14 cellular contexts compared by ENCODE assay signal in genomic region chr6:35209622-35210289, GRCh38. TPM values are rescaled to one million over a fixed set of nuclear protein-coding genes. Genes with fewer than 3 reads are reported as not detected.
DNase-seq lines count a peak whose midpoint lies in the region; ATAC-seq, FAIRE-seq and TF ChIP-seq lines count a peak whose summit lies in the region.
"Had no signal": no experiment of that assay in that cellular context is flagged by ENCODE, and none has a peak within 500 bp of the region (broad histone marks: within the 10 kb centered on the region; RNA-seq: fewer than 3 reads in every experiment).

No MANE protein-coding gene starts in this region.

- no peak overlapping the region for H3K23ac ChIP-seq in trophoblast cell (ENCODE audit: low read length)

- no peak overlapping the region for H2AFZ ChIP-seq in GM23338
- no peak overlapping the region for H2AFZ ChIP-seq in MM.1S (ENCODE audit: low read length)
- H2AFZ ChIP-seq in K562 (ENCODE audit: low read depth, low read length): no peak overlapping the region
- no peak overlapping the region for H2AFZ ChIP-seq in trophoblast cell (ENCODE audit: insufficient read depth, low read length, poor library complexity)
- no peak overlapping the region for H2AFZ ChIP-seq in hepatocyte
- H2AFZ ChIP-seq: GM23248 had no signal

- H3K9ac ChIP-seq in MM.1S (ENCODE audit: low read length): no peak overlapping the region
- no peak overlapping the region for H3K9ac ChIP-seq in K562 (ENCODE audit: insufficient read depth in 1 of 2, low read depth in 2 of 2, low read length in 2 of 2)
- H3K9ac ChIP-seq in trophoblast cell (ENCODE audit: low read length): no peak overlapping the region
- H3K9ac ChIP-seq: BLaER1, GM23248 had no signal

- H3K79me1 ChIP-seq in trophoblast cell (ENCODE audit: low read length): peaks cover 8% of the 10 kb centered on the region

- H3K79me2 ChIP-seq in GM23338 (replicated peaks; ENCODE audit: insufficient read depth) (no peaks in the 10 kb centered on the region), MM.1S (ENCODE audit: low read length) (no peaks in the 10 kb centered on the region), K562 (ENCODE audit: control insufficient read depth, insufficient read depth, low read length) (no peaks in the 10 kb centered on the region), trophoblast cell (ENCODE audit: control insufficient read depth, insufficient read depth, low read length, poor library complexity) (peaks cover 2% of the 10 kb centered on the region), hepatocyte (no peaks in the 10 kb centered on the region)

- H3K4me2 ChIP-seq in GM23338 (no peak overlapping the region), MM.1S (ENCODE audit: low read depth, low read length) (peak overlapping the region; percentile 29), K562 (ENCODE audit: insufficient read depth, low read length) (no peak overlapping the region), trophoblast cell (ENCODE audit: low read length) (no peak overlapping the region), hepatocyte (no peak overlapping the region)

- H3K27me3 ChIP-seq in GM23338 (ENCODE audit: insufficient read depth) (peaks cover 81% of the 10 kb centered on the region), MM.1S (replicated peaks; ENCODE audit: insufficient read depth, low read length) (peaks cover 5% of the 10 kb centered on the region), K562 (ENCODE audit: control insufficient read depth in 2 of 2, insufficient read depth in 2 of 2, low read length in 2 of 2) (peaks cover 47 to 74% of the 10 kb centered on the region in 2 experiments), trophoblast cell (ENCODE audit: insufficient read depth, low read length) (peaks cover 8% of the 10 kb centered on the region), ovary (no peaks in the 10 kb centered on the region), hepatocyte (peaks cover 56% of the 10 kb centered on the region)

- no TSS peak for BruUV-seq in K562 (replicated peaks; lab: Mats Ljungman, UMichigan)

- TF ChIP-seq EP300 in K562 (IDR thresholded peaks at IDR 0.05; ENCODE audit: low read length): no peak
- no peak for TF ChIP-seq EP300 in ovary (IDR thresholded peaks at IDR 0.05)

- no peak for TF ChIP-seq RAD21 in K562 (CRISPR knock-in tag; conservative IDR thresholded peaks at IDR 0.05 in 1 of 2, IDR thresholded peaks at IDR 0.05 in 1 of 2)

- H4K12ac ChIP-seq in trophoblast cell (ENCODE audit: low read depth, low read length): no peak overlapping the region

- H3K4me3 Mint-ChIP-seq in GM23338: no peak overlapping the region
- H3K4me3 Mint-ChIP-seq: CD4-positive, CD25-positive, alpha-beta regulatory T cell; H9 had no signal

- 5% methylated on average over 3 of the region's 3 CpGs for WGBS in K562 (ENCODE audit: insufficient coverage, low coverage, missing lambda C conversion rate)
- WGBS in trophoblast cell (ENCODE audit: extremely low coverage, insufficient coverage, insufficient read length): no CpG with 5 or more reads among the region's 3 CpGs
- WGBS in ovary, 3 donors: 83 to 88% (median 83%) methylated on average over 3 of the region's 3 CpGs
- 84% methylated on average over 3 of the region's 3 CpGs for WGBS in hepatocyte (ENCODE audit: low lambda C conversion rate, missing lambda C conversion rate)

- H3K4me1 ChIP-seq in GM23338 (ENCODE audit: insufficient read depth): peaks cover 3% of the 10 kb centered on the region
- peaks cover 28% of the 10 kb centered on the region for H3K4me1 ChIP-seq in MM.1S (ENCODE audit: low read length)
- H3K4me1 ChIP-seq in K562 (replicated peaks in 1 of 2; ENCODE audit: control insufficient read depth in 2 of 2, insufficient read depth in 2 of 2, low read length in 2 of 2): peaks cover 0 to 16% of the 10 kb centered on the region in 2 experiments; a peak in 2 of 5 replicates
- H3K4me1 ChIP-seq in trophoblast cell (ENCODE audit: control insufficient read depth in 1 of 2, insufficient read depth in 2 of 2, low read length in 2 of 2): peaks cover 10 to 13% of the 10 kb centered on the region in 2 experiments
- peaks cover 5% of the 10 kb centered on the region for H3K4me1 ChIP-seq in ovary (ENCODE audit: insufficient read depth)
- peaks cover 4% of the 10 kb centered on the region for H3K4me1 ChIP-seq in hepatocyte (ENCODE audit: insufficient read depth)

- no peak overlapping the region for H3K27ac Mint-ChIP-seq in GM23338
- H3K27ac Mint-ChIP-seq: CD4-positive, CD25-positive, alpha-beta regulatory T cell; H9 had no signal

- H3K27ac ChIP-seq in GM23338 (ENCODE audit: low read depth) (no peak overlapping the region), MM.1S (ENCODE audit: low read length) (peak overlapping the region; percentile 21; the same call in 1 of the 2 replicates), K562 (ENCODE audit: extremely low read depth, low read depth, low read length) (no peak overlapping the region), trophoblast cell (ENCODE audit: low read depth, low read length) (no peak overlapping the region), ovary (no peak overlapping the region), hepatocyte (no peak overlapping the region)
- H3K27ac ChIP-seq: BLaER1, GM23248 had no signal

- FAIRE-seq in K562 (lab: Jason Lieb, UNC): no peak
- FAIRE-seq: GM12891 had no signal

- H3K4me1 Mint-ChIP-seq in GM23338: peaks cover 9% of the 10 kb centered on the region

- H3K36me3 ChIP-seq in GM23338 (ENCODE audit: insufficient read depth): no peaks in the 10 kb centered on the region
- no peaks in the 10 kb centered on the region for H3K36me3 ChIP-seq in MM.1S (replicated peaks; ENCODE audit: insufficient read depth, low read length)
- no peaks in the 10 kb centered on the region for H3K36me3 ChIP-seq in K562 (ENCODE audit: control insufficient read depth, insufficient read depth, low read length)
- no peaks in the 10 kb centered on the region for H3K36me3 ChIP-seq in trophoblast cell (ENCODE audit: control insufficient read depth in 1 of 2, insufficient read depth in 2 of 2, low read length in 2 of 2)
- H3K36me3 ChIP-seq in ovary: no peaks in the 10 kb centered on the region
- no peaks in the 10 kb centered on the region for H3K36me3 ChIP-seq in hepatocyte (replicated peaks; ENCODE audit: insufficient read depth, low read depth)
- H3K36me3 ChIP-seq: BLaER1 had no signal

- H4K8ac ChIP-seq in trophoblast cell (ENCODE audit: low read depth, low read length): no peak overlapping the region

- no peak overlapping the region for H3K18ac ChIP-seq in trophoblast cell (ENCODE audit: low read length)

- H2BK5ac ChIP-seq in trophoblast cell (ENCODE audit: low read depth, low read length, poor library complexity): no peak overlapping the region

- H2BK12ac ChIP-seq in trophoblast cell (ENCODE audit: low read length): no peak overlapping the region

- in situ Hi-C loops in K562 (cut with MboI): no loop called here

- no peak overlapping the region for H2AK5ac ChIP-seq in trophoblast cell (ENCODE audit: low read length)

- H3K9me1 ChIP-seq in K562 (ENCODE audit: control insufficient read depth, insufficient read depth, low read length): no peaks in the 10 kb centered on the region

- H2BK120ac ChIP-seq in trophoblast cell (ENCODE audit: insufficient read depth, low read length, poor library complexity): no peak overlapping the region

- H3K27me3 Mint-ChIP-seq in GM23338 (ENCODE audit: insufficient read depth, low read depth, poor library complexity): peaks cover 48% of the 10 kb centered on the region

- H3K36me3 Mint-ChIP-seq in GM23338 (ENCODE audit: low read depth): no peaks in the 10 kb centered on the region

- H3K9me2 ChIP-seq in GM23338 (ENCODE audit: insufficient read depth): no peaks in the 10 kb centered on the region
- H3K9me2 ChIP-seq in MM.1S (replicated peaks; ENCODE audit: insufficient read depth, low read length): no peaks in the 10 kb centered on the region
- no peaks in the 10 kb centered on the region for H3K9me2 ChIP-seq in hepatocyte (replicated peaks; ENCODE audit: insufficient read depth)

- H3K9me3 ChIP-seq in MM.1S (replicated peaks; ENCODE audit: insufficient read depth, low read length) (no peaks in the 10 kb centered on the region), K562 (replicated peaks; ENCODE audit: control insufficient read depth, insufficient read depth, low read depth, low read length) (no peaks in the 10 kb centered on the region), trophoblast cell (ENCODE audit: insufficient read depth, low read depth, low read length) (no peaks in the 10 kb centered on the region), ovary (no peaks in the 10 kb centered on the region), hepatocyte (ENCODE audit: low read depth) (no peaks in the 10 kb centered on the region)
- H3K9me3 ChIP-seq: BLaER1 had no signal

- H3K4ac ChIP-seq in trophoblast cell (ENCODE audit: low read depth, low read length): no peak overlapping the region

- ATAC-seq in GM23338 (no peak), K562 (no peak)

- intact Hi-C loops in K562 (cut with micrococcal nuclease) (no loop called here), ovary (cut with DNase I) (loop anchor here in 2 of 4 donors (10.0 kb wide), 2 partner anchors 65 to 225 kb away; partner anchors contain the start of gene TCP11 (in 1 of the 2))

- no peak overlapping the region for H4K91ac ChIP-seq in trophoblast cell (ENCODE audit: low read depth, low read length)

- TF ChIP-seq POLR2A in K562 (conservative IDR thresholded peaks at IDR 0.05) (no peak), ovary (IDR thresholded peaks at IDR 0.05) (no peak)

- POLR2A ChIA-PET in K562 (lab: Yijun Ruan, JAX): interaction anchor here (0.5 to 1.3 kb wide), 5 partner anchors 9 to 972 kb away, joined by 3 to 4 read pairs (median 4); no protein-coding TSS in a partner anchor

- CTCF ChIA-PET in K562 (lab: Yijun Ruan, JAX; ENCODE audit: low intra/inter-chr PET ratio): no interaction called here

- H3K14ac ChIP-seq in trophoblast cell (ENCODE audit: low read length): no peak overlapping the region

- no peaks in the 10 kb centered on the region; the same call in 2 of the 3 replicates for H3K9me3 Mint-ChIP-seq in GM23338
- H3K9me3 Mint-ChIP-seq: H9 had no signal

- no peak overlapping the region for H3K4me3 ChIP-seq in GM23338
- H3K4me3 ChIP-seq in MM.1S (ENCODE audit: low read length): no peak overlapping the region
- H3K4me3 ChIP-seq in K562: no peak overlapping the region
- H3K4me3 ChIP-seq in trophoblast cell (ENCODE audit: low read depth, low read length): no peak overlapping the region
- no peak overlapping the region for H3K4me3 ChIP-seq in ovary
- no peak overlapping the region for H3K4me3 ChIP-seq in hepatocyte
- H3K4me3 ChIP-seq: BLaER1, GM23248 had no signal

- TF ChIP-seq CTCF in GM23338 (conservative IDR thresholded peaks at IDR 0.05; ENCODE audit: low read depth in 2 of 2) (no peak), MM.1S (IDR thresholded peaks at IDR 0.05; ENCODE audit: low read length) (no peak), K562 (IDR thresholded peaks at IDR 0.05 in 2 of 3, conservative IDR thresholded peaks at IDR 0.05 in 1 of 3; ENCODE audit: insufficient read depth in 2 of 3, low read depth in 1 of 3, low read length in 3 of 3) (no peak), ovary (IDR thresholded peaks at IDR 0.05) (no peak), hepatocyte (IDR thresholded peaks at IDR 0.05; ENCODE audit: poor library complexity) (no peak)

- H4K20me1 ChIP-seq in GM23338 (replicated peaks; ENCODE audit: insufficient read depth): peaks cover 9% of the 10 kb centered on the region
- no peaks in the 10 kb centered on the region for H4K20me1 ChIP-seq in MM.1S (ENCODE audit: insufficient read depth, low read length)
- peaks cover 12% of the 10 kb centered on the region; the same call in 1 of the 2 replicates for H4K20me1 ChIP-seq in K562 (replicated peaks; ENCODE audit: control insufficient read depth, insufficient read depth, low read length)
- no peaks in the 10 kb centered on the region for H4K20me1 ChIP-seq in hepatocyte (ENCODE audit: insufficient read depth, poor library complexity, severe bottlenecking)

- peaks cover 9% of the 10 kb centered on the region; the same call in 1 of the 2 replicates for H3F3A ChIP-seq in GM23338 (replicated peaks; ENCODE audit: low read depth)
- H3F3A ChIP-seq in MM.1S (ENCODE audit: insufficient read depth, low read length): peaks cover 5% of the 10 kb centered on the region

- peak; percentile 40 for DNase-seq in GM23338 (ENCODE audit: low spot score)
- no peak for DNase-seq in MM.1S
- DNase-seq in K562 (ENCODE audit: extremely low read depth in 1 of 4, low spot score in 3 of 4): no peak
- DNase-seq in trophoblast cell: peak; percentile 33 to 69
- no peak for DNase-seq in ovary
- DNase-seq in hepatocyte (ENCODE audit: low spot score): no peak
- DNase-seq in stimulated activated CD4-positive, alpha-beta T cell treated with anti-CD3 and anti-CD28 coated beads, Interleukin-2, amount 100 ng/mL, for 48 hours: no peak
- DNase-seq: CD4-positive, CD25-positive, alpha-beta regulatory T cell; DMS 273 treated with DMSO at 0.1 percent for 48 hours; GM23248; H9 had no signal

RNA-seq across cellular contexts. Expression of gene SCUBE3, which starts 4.0 kb away (rescaled TPM):
- 0.70 and 1.1 TPM in 2 replicates for total RNA-seq in GM23338 (2014; rRNA removed; shearing (Covaris generic))
- polyA plus RNA-seq in GM23338 (2016; fragmentation: Nextera tagmentation; extraction: Ambion mirVana) (0.39 and 0.56 TPM in 2 replicates), K562 (2011; rRNA removed) (not detected in 2 replicates), K562 (2014; fragmentation: Illumina TruSeq; extraction: Trizol) (not detected in 2 replicates), K562 (2014; fragmentation: Nextera tagmentation; extraction: Ambion mirVana) (under 1 TPM; 0.01 to 0.11 TPM), K562 (2014; rRNA removed) (not detected in 2 replicates), ovary (1 to 10 TPM in 1 of 2 donors, under 1 TPM in 1; 0.08 to 3.1 TPM), hepatocyte (10.2 and 19.6 TPM in 2 replicates)
- not detected in 2 replicates for total RNA-seq in K562 (2011; cell fraction: chromatin; rRNA removed; ENCODE audit: low replicate concordance)
- total RNA-seq in K562 (2011; cell fraction: nucleolus; rRNA removed): not detected in 2 replicates
- not detected in 2 replicates for total RNA-seq in K562 (2011; cell fraction: nucleoplasm; rRNA removed)
- total RNA-seq in K562 (2014; rRNA removed) (not detected in 2 replicates), K562 (2014; rRNA removed; fragmentation: Illumina TruSeq; extraction: Trizol) (not detected in 2 replicates), K562 (2015; rRNA removed; fragmentation: Illumina TruSeq; extraction: Trizol) (not detected in 2 replicates), K562 (2021) (0.02 TPM in 1 of 2 replicates, not detected in the other), ovary (under 1 TPM in 6 of 7 donors, not detected in 1; 0.11 to 0.46 (median 0.18) TPM), hepatocyte (6.1 and 8.7 TPM in 2 replicates)
- polyA plus RNA-seq in K562 (2011; cell fraction: cytosol; rRNA removed): not detected in 2 replicates
- polyA plus RNA-seq in K562 (2011; cell fraction: nucleus; rRNA removed): not detected in 2 replicates
- 0.08 and 0.19 TPM in 2 replicates for polyA plus RNA-seq in K562 (2012)
- not detected in 2 replicates for polyA minus RNA-seq in K562 (2011; rRNA and poly(A)+ RNA removed)
- not detected in 2 replicates for polyA minus RNA-seq in K562 (2011; cell fraction: cytosol; rRNA and poly(A)+ RNA removed)
- not detected in 2 replicates for polyA minus RNA-seq in K562 (2011; cell fraction: nucleus; rRNA and poly(A)+ RNA removed)
- 8.9 and 9.3 TPM in 2 replicates for polyA plus RNA-seq in trophoblast cell (2013)
- total RNA-seq: CD4-positive, CD25-positive, alpha-beta regulatory T cell; HT-29 had no signal

RNA-seq across cellular contexts. Expression of gene ZNF76, which starts 49.8 kb away (rescaled TPM):
- total RNA-seq in GM23338 (2014; rRNA removed; shearing (Covaris generic)): 18.1 and 18.8 TPM in 2 replicates
- 12.5 and 13.7 TPM in 2 replicates for polyA plus RNA-seq in GM23338 (2016; fragmentation: Nextera tagmentation; extraction: Ambion mirVana)
- total RNA-seq in K562 (2011; cell fraction: chromatin; rRNA removed; ENCODE audit: low replicate concordance): 63.3 and 125 TPM in 2 replicates
- 52.7 and 67.8 TPM in 2 replicates for total RNA-seq in K562 (2011; cell fraction: nucleolus; rRNA removed)
- 59.0 and 75.9 TPM in 2 replicates for total RNA-seq in K562 (2011; cell fraction: nucleoplasm; rRNA removed)
- total RNA-seq in K562 (2014; rRNA removed): 10.7 and 13.1 TPM in 2 replicates
- total RNA-seq in K562 (2014; rRNA removed; fragmentation: Illumina TruSeq; extraction: Trizol): 3.9 and 4.4 TPM in 2 replicates
- total RNA-seq in K562 (2015; rRNA removed; fragmentation: Illumina TruSeq; extraction: Trizol): 4.3 and 5.0 TPM in 2 replicates
- 13.1 and 16.0 TPM in 2 replicates for total RNA-seq in K562 (2021)
- polyA plus RNA-seq in K562 (2011; rRNA removed): 14.9 and 26.5 TPM in 2 replicates
- polyA plus RNA-seq in K562 (2011; cell fraction: cytosol; rRNA removed): 13.5 and 17.8 TPM in 2 replicates
- polyA plus RNA-seq in K562 (2011; cell fraction: nucleus; rRNA removed): 121 and 138 TPM in 2 replicates
- 11.7 and 27.2 TPM in 2 replicates for polyA plus RNA-seq in K562 (2012)
- polyA plus RNA-seq in K562 (2014; fragmentation: Illumina TruSeq; extraction: Trizol): 10.9 and 16.1 TPM in 2 replicates
- 1 to 10 TPM; 1.2 to 1.3 TPM for polyA plus RNA-seq in K562 (2014; fragmentation: Nextera tagmentation; extraction: Ambion mirVana)
- 16.9 and 17.8 TPM in 2 replicates for polyA plus RNA-seq in K562 (2014; rRNA removed)
- 13.5 and 18.6 TPM in 2 replicates for polyA minus RNA-seq in K562 (2011; rRNA and poly(A)+ RNA removed)
- polyA minus RNA-seq in K562 (2011; cell fraction: cytosol; rRNA and poly(A)+ RNA removed): 3.8 and 11.0 TPM in 2 replicates
- polyA minus RNA-seq in K562 (2011; cell fraction: nucleus; rRNA and poly(A)+ RNA removed): 18.3 and 27.4 TPM in 2 replicates
- 10.8 and 11.2 TPM in 2 replicates for polyA plus RNA-seq in trophoblast cell (2013)
- total RNA-seq in ovary: 10 to 100 TPM; 36.0 to 55.0 (median 47.9) TPM
- polyA plus RNA-seq in ovary: 10 to 100 TPM; 17.0 to 33.8 TPM
- 11.4 and 17.0 TPM in 2 replicates for total RNA-seq in hepatocyte
- 28.0 and 43.7 TPM in 2 replicates for polyA plus RNA-seq in hepatocyte

Comparison
In these comparisons a context has a peak if more than half of its experiments do, and no peak if none do; other contexts are left out.
1. DNase-seq: peak in GM23338 (single experiment) and trophoblast cell (2 of 2); none in MM.1S (single experiment), K562 (0 of 4), ovary (0 of 5), hepatocyte (single experiment) and stimulated activated CD4-positive, alpha-beta T cell treated with anti-CD3 and anti-CD28 coated beads, Interleukin-2, amount 100 ng/mL, for 48 hours (0 of 2).